15 cellular contexts compared by ENCODE assay signal in the genomic region with DNA sequence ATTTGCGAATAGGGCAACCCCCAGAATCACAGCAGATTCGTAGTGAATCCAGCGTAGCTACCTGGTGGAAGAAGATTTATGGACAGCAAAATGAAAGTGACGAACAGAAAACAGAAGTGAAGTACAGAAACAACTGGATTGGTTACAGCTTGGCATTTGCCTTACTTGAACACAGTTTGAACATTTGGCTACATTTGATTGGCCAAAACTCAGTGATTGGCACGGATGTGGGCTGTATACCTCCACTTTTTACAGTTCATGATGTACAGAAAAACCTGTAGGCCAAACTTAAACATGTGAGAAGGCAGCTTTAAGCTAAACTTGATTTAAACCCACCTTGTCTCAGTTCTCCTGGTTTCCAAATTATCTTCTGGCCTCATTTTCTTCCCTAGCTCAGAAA.
"Had no signal": no experiment of that assay in that cellular context is flagged by ENCODE, and none has a peak within 500 bp of the region (broad histone marks: within the 10 kb centered on the region; RNA-seq: fewer than 3 reads in every experiment).

No MANE protein-coding gene starts in this region.

- H3K36me3 ChIP-seq: colonic mucosa, gastrocnemius medialis, heart right ventricle, neural progenitor cell, tibial nerve, vagina had no signal

- FAIRE-seq: keratinocyte, small intestine had no signal

- H3K27ac ChIP-seq: colonic mucosa, gastrocnemius medialis, heart right ventricle, neural progenitor cell, tibial nerve, vagina had no signal

- DNase-seq: activated CD4-positive, alpha-beta T cell treated with anti-CD3 and anti-CD28 coated beads for 36 hours; activated CD8-positive, alpha-beta memory T cell treated with anti-CD3 and anti-CD28 coated beads for 24 hours; activated naive CD4-positive, alpha-beta T cell treated with anti-CD3 and anti-CD28 coated beads for 36 hours; caudate nucleus; colonic mucosa; gastrocnemius medialis; heart right ventricle; posterior cingulate gyrus; small intestine; T-helper 9 cell had no signal

- H3K4me3 Mint-ChIP-seq: activated CD4-positive, alpha-beta T cell treated with anti-CD3 and anti-CD28 coated beads for 36 hours; activated naive CD4-positive, alpha-beta T cell treated with anti-CD3 and anti-CD28 coated beads for 36 hours; neural progenitor cell; stimulated activated effector memory CD8-positive, alpha-beta T cell treated with anti-CD3 and anti-CD28 coated beads, Interleukin-12 subunit alpha, Interleukin-12 subunit beta, amount 100 ng/mL, for 72 hours had no signal

- H3K9ac ChIP-seq: neural progenitor cell had no signal

- H3K4me1 ChIP-seq: colonic mucosa, gastrocnemius medialis, neural progenitor cell, tibial nerve had no signal

- H3K4me2 ChIP-seq: neural progenitor cell had no signal

- H3K27me3 ChIP-seq: colonic mucosa, gastrocnemius medialis, heart right ventricle, neural progenitor cell, tibial nerve, vagina had no signal

- H3K27me3 Mint-ChIP-seq: activated CD4-positive, alpha-beta T cell treated with anti-CD3 and anti-CD28 coated beads for 36 hours had no signal

- H3K36me3 Mint-ChIP-seq: neural progenitor cell; stimulated activated effector memory CD8-positive, alpha-beta T cell treated with anti-CD3 and anti-CD28 coated beads, Interleukin-12 subunit alpha, Interleukin-12 subunit beta, amount 100 ng/mL, for 72 hours had no signal

- H3K9me3 Mint-ChIP-seq: neural progenitor cell had no signal

- H3K4me1 Mint-ChIP-seq: neural progenitor cell; stimulated activated effector memory CD8-positive, alpha-beta T cell treated with anti-CD3 and anti-CD28 coated beads, Interleukin-12 subunit alpha, Interleukin-12 subunit beta, amount 100 ng/mL, for 72 hours had no signal

- H3K27ac Mint-ChIP-seq: activated CD4-positive, alpha-beta T cell treated with anti-CD3 and anti-CD28 coated beads for 36 hours; activated naive CD4-positive, alpha-beta T cell treated with anti-CD3 and anti-CD28 coated beads for 36 hours; neural progenitor cell; stimulated activated effector memory CD8-positive, alpha-beta T cell treated with anti-CD3 and anti-CD28 coated beads, Interleukin-12 subunit alpha, Interleukin-12 subunit beta, amount 100 ng/mL, for 72 hours had no signal

- H3K9me3 ChIP-seq: colonic mucosa, gastrocnemius medialis, tibial nerve, vagina had no signal

- ATAC-seq: activated CD4-positive, alpha-beta T cell treated with anti-CD3 and anti-CD28 coated beads for 36 hours; gastrocnemius medialis; heart right ventricle; stimulated activated effector memory CD8-positive, alpha-beta T cell treated with anti-CD3 and anti-CD28 coated beads, Interleukin-12 subunit alpha, Interleukin-12 subunit beta, amount 100 ng/mL, for 72 hours had no signal

- H2AFZ ChIP-seq: neural progenitor cell had no signal

- H3K4me3 ChIP-seq: colonic mucosa, gastrocnemius medialis, heart right ventricle, neural progenitor cell, tibial nerve, vagina had no signal
